ENCODE assay signal across 8 cellular contexts in genomic region chr9:91362212-91362611, GRCh38. TPM values are rescaled to one million over a fixed set of nuclear protein-coding genes. Genes with fewer than 3 reads are reported as not detected.
DNase-seq lines count a peak whose midpoint lies in the region; ATAC-seq and TF ChIP-seq lines count a peak whose summit lies in the region.

No MANE protein-coding gene starts in this region.

- H3K36me3 ChIP-seq in OCI-LY7 (ENCODE audit: insufficient read depth, low read length) (peaks cover 4% of the 10 kb centered on the region; the same call in 1 of the 2 replicates), sigmoid colon (no peaks in the 10 kb centered on the region)

- intact Hi-C loops in OCI-LY7 (cut with micrococcal nuclease; ENCODE audit: unreplicated experiment) (loop anchor here (5.0 to 10.0 kb wide), 3 partner anchors 155 to 257 kb away; no protein-coding TSS in a partner anchor), sigmoid colon (cut with DNase I) (loop anchor here (2.0 to 10.0 kb wide), 3 partner anchors 61 to 325 kb away; partner anchors contain the start of gene NFIL3)

- ATAC-seq in GM19043 (IDR thresholded peaks at IDR 0.05; ENCODE audit: low read depth, unreplicated experiment) (peak; percentile 9), HG03039 (IDR thresholded peaks at IDR 0.05; ENCODE audit: unreplicated experiment) (no peak)

- peaks cover 26% of the 10 kb centered on the region; the same call in 1 of the 2 replicates for H3K79me2 ChIP-seq in OCI-LY7 (ENCODE audit: insufficient read depth, low read depth, low read length)

- H3K9me3 ChIP-seq in OCI-LY7 (ENCODE audit: low read length) (no peaks in the 10 kb centered on the region; the same call in 1 of the 2 replicates), sigmoid colon (no peaks in the 10 kb centered on the region)

- POLR2A ChIA-PET in OCI-LY7 (lab: Charles Lee), result interaction anchor here (0.7 to 1.4 kb wide), 2 partner anchors 21 to 268 kb away, joined by 3 read pairs; no protein-coding TSS in a partner anchor

- H3K4me2 ChIP-seq in OCI-LY7 (ENCODE audit: low read length), result peak overlapping the region; percentile 95

- DNase-seq in OCI-LY7 (ENCODE audit: low spot score), result no peak
- DNase-seq in endothelial cell (ENCODE audit: low spot score), result no peak
- no peak for DNase-seq in sigmoid colon
- DNase-seq in DMS 273 (lab: John Stamatoyannopoulos, UW; ENCODE audit: unreplicated experiment), result no peak
- DNase-seq in NAMALWA (ENCODE audit: low spot score), result no peak
- DNase-seq in inferior parietal cortex (ENCODE audit: extremely low spot score), result no peak

- TF ChIP-seq EP300 in sigmoid colon (IDR thresholded peaks at IDR 0.05), result no peak

- H3K4me1 Mint-ChIP-seq in endothelial cell (ENCODE audit: unreplicated experiment), result peaks cover 20% of the 10 kb centered on the region

- H3K36me3 Mint-ChIP-seq in endothelial cell (ENCODE audit: low read depth, unreplicated experiment), result peaks cover 5% of the 10 kb centered on the region

- CTCF ChIA-PET in OCI-LY7 (lab: Charles Lee; ENCODE audit: unreplicated experiment), result interaction anchor here (0.5 kb wide), 1 partner anchor 13 kb away, joined by 3 read pairs; no protein-coding TSS in a partner anchor

- TF ChIP-seq POLR2A in sigmoid colon (IDR thresholded peaks at IDR 0.05), result no peak

- H3K4me1 ChIP-seq in OCI-LY7 (ENCODE audit: insufficient read depth, low read length, poor library complexity, severe bottlenecking) (peaks cover 25% of the 10 kb centered on the region), sigmoid colon (peaks cover 0 to 36% (median 18%) of the 10 kb centered on the region in 4 donors)

- peak overlapping the region; percentile 97 for H2AFZ ChIP-seq in OCI-LY7 (ENCODE audit: low read length)

- H3K9me2 ChIP-seq in OCI-LY7 (ENCODE audit: insufficient read depth, low read length), result no peaks in the 10 kb centered on the region

- peak overlapping the region; percentile 89 for H3K4me3 Mint-ChIP-seq in endothelial cell (ENCODE audit: unreplicated experiment)

- BruUV-seq in OCI-LY7 (replicated peaks; lab: Mats Ljungman, UMichigan), result no TSS peak

- H3K27ac ChIP-seq in OCI-LY7 (ENCODE audit: low read depth, low read length, poor library complexity, severe bottlenecking) (no peak overlapping the region), sigmoid colon (peak overlapping the region; percentile 89 to 90 (median 90))

- no peaks in the 10 kb centered on the region for H3K9me3 Mint-ChIP-seq in endothelial cell (ENCODE audit: unreplicated experiment)

- peaks cover 9% of the 10 kb centered on the region for H3K27me3 Mint-ChIP-seq in endothelial cell (ENCODE audit: unreplicated experiment)

- no peaks in the 10 kb centered on the region for H3K27me3 ChIP-seq in sigmoid colon

- H3K4me3 ChIP-seq in OCI-LY7 (ENCODE audit: low read depth, low read length, poor library complexity, severe bottlenecking) (peak overlapping the region; percentile 80), sigmoid colon (peak overlapping the region in 3 of 4 donors; percentile 75 to 99 (median 97))

- 73 to 79% methylated on average over 11 of the region's 11 CpGs for WGBS in sigmoid colon, 2 donors

- TF ChIP-seq CTCF in OCI-LY7 (conservative IDR thresholded peaks at IDR 0.05; ENCODE audit: low read length), result no peak
- TF ChIP-seq CTCF in endothelial cell (IDR thresholded peaks at IDR 0.05; ENCODE audit: unreplicated experiment), result no peak
- TF ChIP-seq CTCF in sigmoid colon (IDR thresholded peaks at IDR 0.05), result no peak

- no peak overlapping the region for H3K27ac Mint-ChIP-seq in endothelial cell (ENCODE audit: unreplicated experiment)

- no peaks in the 10 kb centered on the region; the same call in 1 of the 2 replicates for H4K20me1 ChIP-seq in OCI-LY7 (ENCODE audit: insufficient read depth, low read length)

RNA-seq across cellular contexts. Expression of gene AUH, which starts 0.5 kb away (rescaled TPM):
- 24.5 and 31.7 TPM in 2 replicates for total RNA-seq in OCI-LY7 (2014; rRNA removed; shearing (Covaris generic))
- total RNA-seq in OCI-LY7 (2022), result 16.7 and 16.9 TPM in 2 replicates
- total RNA-seq in endothelial cell (ENCODE audit: unreplicated experiment), result 14.4 TPM
- 10 to 100 TPM; 27.1 to 36.4 (median 28.1) TPM for total RNA-seq in sigmoid colon
- polyA plus RNA-seq in sigmoid colon, result 10 to 100 TPM; 13.1 to 40.9 (median 33.0) TPM
